21 cellular contexts compared by ENCODE assay signal in the genomic region with DNA sequence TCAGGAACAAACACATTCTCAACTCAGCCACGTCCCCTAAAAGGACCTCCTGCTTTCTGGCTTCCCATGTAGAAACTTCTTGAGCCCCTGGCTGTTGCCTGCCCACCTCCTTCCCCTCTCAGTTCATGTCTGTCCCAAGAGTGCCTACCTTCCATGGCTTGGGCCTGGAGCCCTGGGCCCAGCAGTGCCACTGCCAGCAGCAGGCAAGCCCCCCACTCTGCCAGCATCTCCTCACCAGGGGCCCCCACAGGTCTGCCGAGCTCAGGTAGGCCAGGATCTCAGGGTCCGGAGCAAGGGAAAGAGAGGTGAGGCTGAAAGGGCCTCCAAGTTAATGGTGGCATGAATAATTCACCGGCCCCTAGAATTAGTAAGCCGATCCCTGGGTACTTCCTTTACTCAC. TPM values are rescaled to one million over a fixed set of nuclear protein-coding genes. Genes with fewer than 3 reads are reported as not detected.
A peak's percentile ranks its signal among the peaks of the same experiment; 100 is the strongest.
DNase-seq lines count a peak whose midpoint lies in the region; ATAC-seq and TF ChIP-seq lines count a peak whose summit lies in the region.
"Had no signal": no experiment of that assay in that cellular context is flagged by ENCODE, and none has a peak within 500 bp of the region (broad histone marks: within the 10 kb centered on the region; RNA-seq: fewer than 3 reads in every experiment).

A gene (minus strand): TSS at position 305 of the 400 bp plus-strand sequence. CDS start 78 bp downstream, at position 227.

- H4K91ac ChIP-seq in neuronal stem cell (ENCODE audit: low read depth, low read length, poor library complexity): no peak within 1 kb of the TSS

- H3K4me2 ChIP-seq in neuronal stem cell (ENCODE audit: insufficient read depth, low read length, poor library complexity, severe bottlenecking): no peak within 1 kb of the TSS

- H3K27me3 ChIP-seq in breast epithelium (no peaks in the 10 kb centered on the region), endodermal cell (ENCODE audit: control insufficient read depth, insufficient read depth, low read length, poor library complexity, severe bottlenecking) (no peaks in the 10 kb centered on the region), neuronal stem cell (ENCODE audit: control insufficient read depth in 3 of 3, insufficient read depth in 3 of 3, low read depth in 1 of 3, low read length in 3 of 3) (peaks cover 0 to 3% (median 0%) of the 10 kb centered on the region in 3 experiments), thoracic aorta (replicated peaks; ENCODE audit: insufficient read depth) (no peaks in the 10 kb centered on the region)
- H3K27me3 ChIP-seq: gastroesophageal sphincter, MG63 had no signal

- POLR2A ChIA-PET in MCF 10A (lab: Yijun Ruan, JAX): interaction anchor here (2.0 kb wide), 1 partner anchor 47 kb away, joined by 9 read pairs; a partner anchor contains a TSS

- H3K27ac ChIP-seq in breast epithelium: peak within 1 kb of the TSS; percentile 64 to 71
- no peak within 1 kb of the TSS for H3K27ac ChIP-seq in endodermal cell (ENCODE audit: low read depth, low read length)
- H3K27ac ChIP-seq in neuronal stem cell (replicated peaks; ENCODE audit: low read length): no peak within 1 kb of the TSS
- peak within 1 kb of the TSS; percentile 47 to 64 for H3K27ac ChIP-seq in thoracic aorta
- H3K27ac ChIP-seq: 22Rv1 had no signal

- TF ChIP-seq CTCF in breast epithelium (IDR thresholded peaks at IDR 0.05): no peak
- no peak for TF ChIP-seq CTCF in MCF 10A (IDR thresholded peaks at IDR 0.05; ENCODE audit: unreplicated experiment)
- no peak for TF ChIP-seq CTCF in endodermal cell (conservative IDR thresholded peaks at IDR 0.05)
- TF ChIP-seq CTCF in thoracic aorta (IDR thresholded peaks at IDR 0.05): no peak

- H3K4me1 Mint-ChIP-seq in MCF 10A (ENCODE audit: insufficient read depth, unreplicated experiment) (peaks cover 24% of the 10 kb centered on the region), endodermal cell (peaks cover 13% of the 10 kb centered on the region)

- DNase-seq in breast epithelium (ENCODE audit: low spot score in 2 of 2) (no peak), MCF 10A (ENCODE audit: unreplicated experiment) (no peak), endodermal cell (no peak), neuronal stem cell (ENCODE audit: low spot score) (no peak), thoracic aorta (ENCODE audit: low spot score) (no peak), NCI-H1092 treated with DMSO at 0.1 percent for 48 hours (lab: John Stamatoyannopoulos, UW) (no peak)
- DNase-seq in activated CD4-positive, alpha-beta T cell treated with anti-CD3 and anti-CD28 coated beads, Interleukin-2, amount 50 U/mL, for 48 hours: no peak
- DNase-seq: activated CD4-positive, alpha-beta T cell treated with anti-CD3 and anti-CD28 coated beads, Interleukin-2, amount 50 U/mL, for 4 hours; activated naive CD4-positive, alpha-beta T cell treated with Interleukin-2 at 50 U/mL for 16 hours; anterior cingulate cortex; DMS153; GOT3; MG63; NCI-H1694; stimulated activated CD4-positive, alpha-beta T cell treated with anti-CD3 and anti-CD28 coated beads, Interleukin-12 subunit alpha, Interleukin-12 subunit beta, amount 100 ng/mL, for 4 hours; SW 1271 had no signal

- peak within 1 kb of the TSS; percentile 64 for H2AFZ ChIP-seq in neuronal stem cell (ENCODE audit: low read length)

- H3K27ac Mint-ChIP-seq in MCF 10A (ENCODE audit: low read depth, unreplicated experiment) (no peak within 1 kb of the TSS), endodermal cell (peak within 1 kb of the TSS; percentile 39)

- CTCF ChIA-PET in MCF 10A (lab: Yijun Ruan, JAX): interaction anchor here (0.9 kb wide), 1 partner anchor 26 kb away, joined by 3 read pairs; no protein-coding TSS in a partner anchor

- H3K4ac ChIP-seq in neuronal stem cell (ENCODE audit: low read length): no peak within 1 kb of the TSS

- peak within 1 kb of the TSS; percentile 22 for H3K14ac ChIP-seq in neuronal stem cell (ENCODE audit: low read length)

- H3K4me3 Mint-ChIP-seq in MCF 10A (ENCODE audit: unreplicated experiment) (no peak within 1 kb of the TSS), endodermal cell (no peak within 1 kb of the TSS)

- H3K4me1 ChIP-seq in breast epithelium: no peaks in the 10 kb centered on the region
- H3K4me1 ChIP-seq in endodermal cell (ENCODE audit: control insufficient read depth, insufficient read depth, low read length): no peaks in the 10 kb centered on the region
- peaks cover 7 to 13% of the 10 kb centered on the region in 2 donors for H3K4me1 ChIP-seq in neuronal stem cell (ENCODE audit: control insufficient read depth in 2 of 2, insufficient read depth in 1 of 2, low read depth in 1 of 2, low read length in 2 of 2)
- H3K4me1 ChIP-seq in thoracic aorta (ENCODE audit: control insufficient read depth in 1 of 2, low read depth in 2 of 2): peaks cover 7 to 14% of the 10 kb centered on the region in 2 donors

- no peaks in the 10 kb centered on the region for H3K9me3 ChIP-seq in breast epithelium
- H3K9me3 ChIP-seq in endodermal cell (ENCODE audit: control insufficient read depth, low read length): no peaks in the 10 kb centered on the region
- H3K9me3 ChIP-seq in neuronal stem cell (replicated peaks in 1 of 2; ENCODE audit: control insufficient read depth in 2 of 2, insufficient read depth in 1 of 2, low read depth in 1 of 2, low read length in 2 of 2): peaks cover 0 to 4% of the 10 kb centered on the region in 2 donors
- no peaks in the 10 kb centered on the region for H3K9me3 ChIP-seq in thoracic aorta
- H3K9me3 ChIP-seq: gastroesophageal sphincter, MG63 had no signal

- no peak within 1 kb of the TSS for H2BK120ac ChIP-seq in neuronal stem cell (ENCODE audit: low read depth, low read length)

- no peak for ATAC-seq in thoracic aorta (ENCODE audit: insufficient number of reproducible peaks, low FRiP score, low read depth)
- no peak for ATAC-seq in GM21515 (IDR thresholded peaks at IDR 0.05; ENCODE audit: unreplicated experiment)

- no peak for TF ChIP-seq POLR2A in breast epithelium (IDR thresholded peaks at IDR 0.05)

- H3K36me3 Mint-ChIP-seq in MCF 10A (ENCODE audit: insufficient read depth, unreplicated experiment): no peaks in the 10 kb centered on the region
- H3K36me3 Mint-ChIP-seq in endodermal cell (ENCODE audit: low read depth): no peaks in the 10 kb centered on the region

- no TSS peak for BruUV-seq in MCF 10A (replicated peaks; lab: Mats Ljungman, UMichigan)

- H2BK5ac ChIP-seq in neuronal stem cell (ENCODE audit: low read length): no peak within 1 kb of the TSS

- no peak within 1 kb of the TSS for H2BK12ac ChIP-seq in neuronal stem cell (ENCODE audit: low read length)

- no peaks in the 10 kb centered on the region for H3K79me1 ChIP-seq in neuronal stem cell (ENCODE audit: low read depth, low read length)

- H3K36me3 ChIP-seq in breast epithelium: no peaks in the 10 kb centered on the region
- H3K36me3 ChIP-seq in endodermal cell (ENCODE audit: control insufficient read depth, insufficient read depth, low read length): no peaks in the 10 kb centered on the region
- no peaks in the 10 kb centered on the region for H3K36me3 ChIP-seq in neuronal stem cell (replicated peaks in 1 of 2; ENCODE audit: control insufficient read depth in 2 of 2, insufficient read depth in 2 of 2, low read length in 2 of 2)
- no peaks in the 10 kb centered on the region for H3K36me3 ChIP-seq in thoracic aorta
- H3K36me3 ChIP-seq: gastroesophageal sphincter, MG63 had no signal

- WGBS in endodermal cell (ENCODE audit: insufficient coverage in 1 of 2, insufficient read length in 1 of 2), 2 experiments: 95 to 98% methylated on average over 5 of the region's 5 CpGs
- no CpG with 5 or more reads among the region's 5 CpGs for WGBS in neuronal stem cell (ENCODE audit: extremely low coverage in 2 of 2, insufficient read length in 2 of 2, insufficient replicate concordance in 1 of 2), 2 donors

- H3K27me3 Mint-ChIP-seq in MCF 10A (ENCODE audit: insufficient read depth, unreplicated experiment) (no peaks in the 10 kb centered on the region), endodermal cell (ENCODE audit: insufficient read depth) (peaks cover 2% of the 10 kb centered on the region)

- H3K9ac ChIP-seq in endodermal cell (ENCODE audit: extremely low read depth, low read length, poor library complexity, severe bottlenecking) (no peak within 1 kb of the TSS), neuronal stem cell (ENCODE audit: low read depth, low read length, poor library complexity) (no peak within 1 kb of the TSS)

- H3K23ac ChIP-seq in neuronal stem cell (ENCODE audit: low read depth, low read length, poor library complexity): no peak within 1 kb of the TSS

- intact Hi-C loops in breast epithelium (cut with DNase I; ENCODE audit: low total_unique reads): no loop called here
- intact Hi-C loops in MCF 10A (cut with micrococcal nuclease): no loop called here

- no peak within 1 kb of the TSS for H2BK15ac ChIP-seq in neuronal stem cell (ENCODE audit: low read length)

- H3K9me3 Mint-ChIP-seq in MCF 10A (ENCODE audit: unreplicated experiment) (no peaks in the 10 kb centered on the region), endodermal cell (no peaks in the 10 kb centered on the region)

- H4K8ac ChIP-seq in neuronal stem cell (ENCODE audit: low read depth, low read length): no peak within 1 kb of the TSS

- peak within 1 kb of the TSS; percentile 4 for H3K18ac ChIP-seq in neuronal stem cell (ENCODE audit: low read length)

- H3K4me3 ChIP-seq in breast epithelium (peak within 1 kb of the TSS in 2 of 3 donors; percentile 25 to 31), endodermal cell (ENCODE audit: low read length) (no peak within 1 kb of the TSS), neuronal stem cell (ENCODE audit: low read length in 2 of 2) (peak within 1 kb of the TSS in 1 of 2 donors; percentile 23), thoracic aorta (peak within 1 kb of the TSS; percentile 55)
- H3K4me3 ChIP-seq: gastroesophageal sphincter, MG63 had no signal

- no peak within 1 kb of the TSS for H2AK5ac ChIP-seq in neuronal stem cell (ENCODE audit: low read depth, low read length)

RNA-seq across cellular contexts. Expression of the gene that starts here (rescaled TPM):
- total RNA-seq in breast epithelium: 1 to 10 TPM in 1 of 3 donors, not detected in 2; 1.3 TPM
- not detected in 2 replicates for total RNA-seq in MCF 10A (2022)
- total RNA-seq in endodermal cell: not detected
- polyA plus RNA-seq in endodermal cell (2013, experiment 1 of 2): not detected
- polyA plus RNA-seq in endodermal cell (2013, experiment 2 of 2): not detected
- polyA plus RNA-seq in neuronal stem cell (2013, experiment 1 of 2): 0.03 TPM
- polyA plus RNA-seq in neuronal stem cell (2013, experiment 2 of 2): 0.03 TPM
- not detected for total RNA-seq in thoracic aorta
- total RNA-seq: left lobe of liver had no signal
- polyA plus RNA-seq: thymus had no signal

Comparison
In these comparisons a context has a peak if more than half of its experiments do, and no peak if none do; other contexts are left out.
1. H3K27ac ChIP-seq: peak in breast epithelium (2 of 2) and thoracic aorta (2 of 2); none in endodermal cell (single experiment) and neuronal stem cell (single experiment).